ENCODE assay signal across 8 cellular contexts in the genomic region with DNA sequence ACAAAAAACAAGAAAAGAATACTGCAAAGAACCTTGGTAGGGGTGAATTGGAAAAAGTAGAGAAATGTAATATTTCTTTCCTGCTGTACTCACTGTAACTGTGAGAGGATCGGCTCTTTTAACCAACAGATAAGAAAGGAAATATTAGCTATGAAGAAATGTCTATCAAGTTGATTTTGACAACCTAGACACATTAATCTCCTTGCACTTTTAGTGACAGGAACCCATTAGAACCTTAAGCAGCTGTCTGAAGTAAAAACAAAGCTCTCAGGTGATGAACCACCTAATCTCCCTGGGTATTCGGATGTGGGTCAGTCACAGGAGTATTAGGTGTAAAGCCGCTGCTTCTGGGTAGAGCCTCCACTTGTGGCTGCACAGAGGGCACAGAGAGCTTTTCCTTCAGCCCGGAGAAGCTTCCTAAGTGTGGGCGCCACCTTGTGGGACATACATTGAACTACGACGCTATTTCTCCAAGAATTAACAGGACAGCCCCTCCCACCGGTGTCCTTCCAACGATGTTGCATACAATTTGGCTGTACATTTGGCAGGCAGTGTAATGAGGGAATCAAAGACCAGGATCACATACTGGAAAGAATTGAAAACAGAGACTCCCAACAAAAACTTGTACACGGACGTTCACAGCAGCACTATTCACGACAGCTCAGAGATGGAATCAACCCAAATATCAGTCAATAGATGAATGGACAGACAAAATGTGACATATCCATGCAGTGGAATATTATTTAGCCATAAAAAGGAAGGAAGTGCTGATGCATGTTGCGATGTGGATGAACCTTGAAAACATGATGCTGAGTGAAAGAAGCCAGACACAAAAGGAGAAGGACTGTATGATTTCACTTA. TPM values are rescaled to one million over a fixed set of nuclear protein-coding genes. Genes with fewer than 3 reads are reported as not detected.
DNase-seq lines count a peak whose midpoint lies in the region; ATAC-seq, FAIRE-seq and TF ChIP-seq lines count a peak whose summit lies in the region.

No MANE protein-coding gene starts in this region.

- TF ChIP-seq POLR2A in HepG2 (IDR thresholded peaks at IDR 0.05; ENCODE audit: insufficient read depth in 1 of 2, low read depth in 2 of 2, low read length in 2 of 2) = no peak

- TSS peak; percentile 37 for BruUV-seq in HepG2 (replicated peaks; lab: Mats Ljungman, UMichigan)

- peak; percentile 51 for ATAC-seq in HG03378 (IDR thresholded peaks at IDR 0.05; ENCODE audit: unreplicated experiment)
- ATAC-seq in HepG2 = peak; percentile 93
- ATAC-seq in GM18858 (IDR thresholded peaks at IDR 0.05; ENCODE audit: unreplicated experiment) = no peak

- H3K27ac ChIP-seq in coronary artery = no peak overlapping the region
- no peak overlapping the region for H3K27ac ChIP-seq in HepG2 (ENCODE audit: extremely low read length, insufficient read depth, low read length)

- TF ChIP-seq CTCF in coronary artery (IDR thresholded peaks at IDR 0.05) = peak; percentile 74
- peak; percentile 94 for TF ChIP-seq CTCF in HepG2 (CRISPR knock-in tag; IDR thresholded peaks at IDR 0.05)

- intact Hi-C loops in HepG2 (cut with micrococcal nuclease; ENCODE audit: unreplicated experiment) = loop anchor here (1.0 to 5.0 kb wide), 3 partner anchors 36 to 126 kb away; no protein-coding TSS in a partner anchor

- no peaks in the 10 kb centered on the region for H4K20me1 ChIP-seq in HepG2 (ENCODE audit: insufficient read depth, low read length)

- in situ Hi-C loops in HepG2 (cut with HindIII; ENCODE audit: extremely low pct_ligation_motif_present, low pct_unique_long_range_greater_than_20kb) = loop anchor here (10.0 kb wide), 1 partner anchor 58 kb away; no protein-coding TSS in a partner anchor

- CTCF ChIA-PET in HepG2 (lab: Yijun Ruan, JAX; ENCODE audit: low intra/inter-chr PET ratio, low total read pairs) = interaction anchor here (0.7 to 2.4 kb wide), 2 partner anchors 46 to 60 kb away, joined by 3 to 31 read pairs; a partner anchor contains a TSS

- no peak overlapping the region for H2AFZ ChIP-seq in HepG2 (ENCODE audit: low read length)

- no peaks in the 10 kb centered on the region for H3K27me3 ChIP-seq in HepG2 (ENCODE audit: control insufficient read depth in 1 of 2, insufficient read depth in 2 of 2, low read length in 2 of 2)

- H3K4me3 ChIP-seq in coronary artery = no peak overlapping the region
- no peak overlapping the region for H3K4me3 ChIP-seq in HepG2 (replicated peaks in 1 of 3; ENCODE audit: insufficient read depth in 1 of 3, low read depth in 2 of 3, low read length in 3 of 3)

- FAIRE-seq in HepG2 (lab: Jason Lieb, UNC) = peak; percentile 94

- H3K4me1 ChIP-seq in HepG2 (ENCODE audit: insufficient read depth, low read length) = peaks cover 23% of the 10 kb centered on the region

- no peaks in the 10 kb centered on the region for H3K79me2 ChIP-seq in HepG2 (ENCODE audit: insufficient read depth, low read length)

- TF ChIP-seq EP300 in HepG2 (IDR thresholded peaks at IDR 0.05; ENCODE audit: low read depth in 2 of 2, low read length in 2 of 2) (no peak), HepG2 (CRISPR knock-in tag; IDR thresholded peaks at IDR 0.05; ENCODE audit: borderline replicate concordance) (no peak)

- H3K9me3 ChIP-seq in HepG2 (ENCODE audit: low read length) = no peaks in the 10 kb centered on the region

- peak; percentile 64 for DNase-seq in GDM1 (lab: John Stamatoyannopoulos, UW)
- DNase-seq in NCI-H526 treated with DMSO at 0.1 percent for 48 hours (lab: John Stamatoyannopoulos, UW) = peak; percentile 68
- DNase-seq in activated CD4-positive, alpha-beta T cell treated with anti-CD3 and anti-CD28 coated beads for 48 hours = peak; percentile 76
- peak; percentile 80 for DNase-seq in coronary artery (ENCODE audit: low spot score)
- peak; percentile 80 for DNase-seq in HepG2 (ENCODE audit: low spot score)
- peak; percentile 69 for DNase-seq in stimulated activated CD4-positive, alpha-beta T cell treated with anti-CD3 and anti-CD28 coated beads, Interleukin-4, amount 100 ng/mL, for 24 hours

- H3K36me3 ChIP-seq in HepG2 (replicated peaks in 1 of 2; ENCODE audit: control insufficient read depth in 1 of 2, insufficient read depth in 2 of 2, low read length in 2 of 2) = peaks cover 1 to 22% of the 10 kb centered on the region in 2 experiments; a peak in 4 of 5 replicates

- 24% methylated on average over 13 of the region's 13 CpGs for WGBS in HepG2 (ENCODE audit: low lambda C conversion rate)

- POLR2A ChIA-PET in HepG2 (lab: Yijun Ruan, JAX) = interaction anchor here (0.9 to 1.8 kb wide), 6 partner anchors 23 to 128 kb away, joined by 3 to 10 read pairs (median 4); a partner anchor contains a TSS

- H3K4me2 ChIP-seq in HepG2 (ENCODE audit: low read depth, low read length) = no peak overlapping the region

- peak; percentile 73 for TF ChIP-seq RAD21 in HepG2 (CRISPR knock-in tag; IDR thresholded peaks at IDR 0.05)

- no peak overlapping the region for H3K9ac ChIP-seq in HepG2 (ENCODE audit: insufficient read depth, low read depth, low read length)

TF ChIP-seq in HepG2, 621 proteins besides CTCF, POLR2A, EP300 and RAD21 (continues in another document):
- TF ChIP-seq TARDBP (CRISPR knock-in tag; IDR thresholded peaks at IDR 0.05) (no peak), ZNF335 (CRISPR knock-in tag; IDR thresholded peaks at IDR 0.05) (0 out of 2 replicates have a peak, but pooled peaks have one; percentile 33), TAF15 (IDR thresholded peaks at IDR 0.05; ENCODE audit: low read depth, low read length, poor library complexity, severe bottlenecking) (no peak)
- TF ChIP-seq, protein P1, sequence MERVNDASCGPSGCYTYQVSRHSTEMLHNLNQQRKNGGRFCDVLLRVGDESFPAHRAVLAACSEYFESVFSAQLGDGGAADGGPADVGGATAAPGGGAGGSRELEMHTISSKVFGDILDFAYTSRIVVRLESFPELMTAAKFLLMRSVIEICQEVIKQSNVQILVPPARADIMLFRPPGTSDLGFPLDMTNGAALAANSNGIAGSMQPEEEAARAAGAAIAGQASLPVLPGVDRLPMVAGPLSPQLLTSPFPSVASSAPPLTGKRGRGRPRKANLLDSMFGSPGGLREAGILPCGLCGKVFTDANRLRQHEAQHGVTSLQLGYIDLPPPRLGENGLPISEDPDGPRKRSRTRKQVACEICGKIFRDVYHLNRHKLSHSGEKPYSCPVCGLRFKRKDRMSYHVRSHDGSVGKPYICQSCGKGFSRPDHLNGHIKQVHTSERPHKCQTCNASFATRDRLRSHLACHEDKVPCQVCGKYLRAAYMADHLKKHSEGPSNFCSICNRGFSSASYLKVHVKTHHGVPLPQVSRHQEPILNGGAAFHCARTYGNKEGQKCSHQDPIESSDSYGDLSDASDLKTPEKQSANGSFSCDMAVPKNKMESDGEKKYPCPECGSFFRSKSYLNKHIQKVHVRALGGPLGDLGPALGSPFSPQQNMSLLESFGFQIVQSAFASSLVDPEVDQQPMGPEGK (CRISPR knock-in tag; IDR thresholded peaks at IDR 0.05) = 0 out of 2 replicates have a peak, but pooled peaks have one; percentile 12

RNA-seq across cellular contexts. Expression of a gene that starts 28.9 kb away (rescaled TPM):
- total RNA-seq in HepG2 (2016; rRNA removed; fragmentation: Illumina TruSeq; extraction: Trizol) = 47.5 and 58.2 TPM in 2 replicates
- total RNA-seq in HepG2 (2016; cell fraction: cytosol; rRNA removed; fragmentation: Illumina TruSeq; extraction: Trizol; ENCODE audit: low read depth) = 39.2 and 39.5 TPM in 2 replicates
- 47.8 and 57.4 TPM in 2 replicates for total RNA-seq in HepG2 (2016; cell fraction: insoluble cytoplasmic fraction; rRNA removed; fragmentation: Illumina TruSeq; extraction: Trizol)
- 77.5 and 77.8 TPM in 2 replicates for total RNA-seq in HepG2 (2016; cell fraction: membrane; rRNA removed; fragmentation: Illumina TruSeq; extraction: Trizol)
- total RNA-seq in HepG2 (2016; cell fraction: nucleus; rRNA removed; fragmentation: Illumina TruSeq; extraction: Trizol) = 54.2 and 63.6 TPM in 2 replicates
- polyA plus RNA-seq in HepG2 (2011; rRNA removed) = 36.7 and 43.2 TPM in 2 replicates
- 32.6 TPM in 2 replicates for polyA plus RNA-seq in HepG2 (2011; cell fraction: cytosol; rRNA removed)
- polyA plus RNA-seq in HepG2 (2011; cell fraction: nucleus; rRNA removed) = 51.8 and 52.3 TPM in 2 replicates
- 27.7 and 31.8 TPM in 2 replicates for polyA plus RNA-seq in HepG2 (2012)
- 34.7 and 39.7 TPM in 2 replicates for polyA plus RNA-seq in HepG2 (2016; cell fraction: cytosol; fragmentation: Illumina TruSeq; extraction: Trizol; ENCODE audit: low read depth)
- 46.1 and 53.0 TPM in 2 replicates for polyA plus RNA-seq in HepG2 (2016; cell fraction: insoluble cytoplasmic fraction; fragmentation: Illumina TruSeq; extraction: Trizol; ENCODE audit: low read depth)
- 54.7 and 59.5 TPM in 2 replicates for polyA plus RNA-seq in HepG2 (2016; cell fraction: membrane; fragmentation: Illumina TruSeq; extraction: Trizol; ENCODE audit: low read depth)
- 84.3 and 88.6 TPM in 2 replicates for polyA plus RNA-seq in HepG2 (2016; cell fraction: nucleus; fragmentation: Illumina TruSeq; extraction: Trizol; ENCODE audit: insufficient read depth, low read depth)
- polyA minus RNA-seq in HepG2 (2011; rRNA and poly(A)+ RNA removed; ENCODE audit: low replicate concordance) = 27.6 and 41.1 TPM in 2 replicates
- 11.3 and 19.1 TPM in 2 replicates for polyA minus RNA-seq in HepG2 (2011; cell fraction: cytosol; rRNA and poly(A)+ RNA removed)
- polyA minus RNA-seq in HepG2 (2011; cell fraction: nucleus; rRNA and poly(A)+ RNA removed) = 51.0 and 69.4 TPM in 2 replicates

RNA-seq across cellular contexts. Expression of a gene that starts 46.4 kb away (rescaled TPM):
- total RNA-seq in HepG2 (2016; rRNA removed; fragmentation: Illumina TruSeq; extraction: Trizol) = 72.8 and 103 TPM in 2 replicates
- total RNA-seq in HepG2 (2016; cell fraction: cytosol; rRNA removed; fragmentation: Illumina TruSeq; extraction: Trizol; ENCODE audit: low read depth) = 8.4 and 10.0 TPM in 2 replicates
- 66.6 and 111 TPM in 2 replicates for total RNA-seq in HepG2 (2016; cell fraction: insoluble cytoplasmic fraction; rRNA removed; fragmentation: Illumina TruSeq; extraction: Trizol)
- 21.1 and 23.4 TPM in 2 replicates for total RNA-seq in HepG2 (2016; cell fraction: membrane; rRNA removed; fragmentation: Illumina TruSeq; extraction: Trizol)
- total RNA-seq in HepG2 (2016; cell fraction: nucleus; rRNA removed; fragmentation: Illumina TruSeq; extraction: Trizol) = 30.1 and 34.3 TPM in 2 replicates
- polyA plus RNA-seq in HepG2 (2011; rRNA removed) = 67.8 and 78.8 TPM in 2 replicates
- polyA plus RNA-seq in HepG2 (2011; cell fraction: cytosol; rRNA removed) = 60.0 and 72.7 TPM in 2 replicates
- polyA plus RNA-seq in HepG2 (2011; cell fraction: nucleus; rRNA removed) = 56.8 and 58.9 TPM in 2 replicates
- polyA plus RNA-seq in HepG2 (2012) = 46.9 and 67.0 TPM in 2 replicates
- polyA plus RNA-seq in HepG2 (2016; cell fraction: cytosol; fragmentation: Illumina TruSeq; extraction: Trizol; ENCODE audit: low read depth) = 21.3 and 21.9 TPM in 2 replicates
- 133 and 139 TPM in 2 replicates for polyA plus RNA-seq in HepG2 (2016; cell fraction: insoluble cytoplasmic fraction; fragmentation: Illumina TruSeq; extraction: Trizol; ENCODE audit: low read depth)
- 31.6 and 34.9 TPM in 2 replicates for polyA plus RNA-seq in HepG2 (2016; cell fraction: membrane; fragmentation: Illumina TruSeq; extraction: Trizol; ENCODE audit: low read depth)
- polyA plus RNA-seq in HepG2 (2016; cell fraction: nucleus; fragmentation: Illumina TruSeq; extraction: Trizol; ENCODE audit: insufficient read depth, low read depth) = 105 and 114 TPM in 2 replicates
- 3.8 and 84.5 TPM in 2 replicates for polyA minus RNA-seq in HepG2 (2011; rRNA and poly(A)+ RNA removed; ENCODE audit: low replicate concordance)
- 39.2 and 47.6 TPM in 2 replicates for polyA minus RNA-seq in HepG2 (2011; cell fraction: cytosol; rRNA and poly(A)+ RNA removed)
- 13.9 and 14.5 TPM in 2 replicates for polyA minus RNA-seq in HepG2 (2011; cell fraction: nucleus; rRNA and poly(A)+ RNA removed)
